ENCODE assay signal across 28 cellular contexts in the genomic region with DNA sequence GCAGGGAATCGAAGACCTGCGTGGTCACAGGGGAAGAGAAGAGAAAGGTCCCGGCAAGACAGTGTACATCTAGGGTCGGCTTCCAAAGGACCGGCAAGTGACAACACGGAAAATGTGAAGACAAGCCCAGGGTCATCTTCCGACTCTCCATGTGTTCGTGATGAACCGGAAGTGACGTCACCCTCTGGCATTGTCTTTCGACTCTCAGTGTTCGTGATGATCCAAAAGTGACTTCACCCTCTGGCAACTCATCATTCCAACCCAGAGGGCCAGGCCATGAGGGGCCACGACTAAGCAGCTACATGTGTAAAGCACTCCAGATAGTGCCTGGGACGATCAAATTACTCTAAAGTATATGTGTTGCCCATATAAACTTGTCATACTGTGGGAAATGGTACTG.
A peak's percentile ranks its signal among the peaks of the same experiment; 100 is the strongest.
DNase-seq lines count a peak whose midpoint lies in the region; FAIRE-seq lines count a peak whose summit lies in the region.
"Had no signal": no experiment of that assay in that cellular context is flagged by ENCODE, and none has a peak within 500 bp of the region (broad histone marks: within the 10 kb centered on the region; RNA-seq: fewer than 3 reads in every experiment).

No MANE protein-coding gene starts in this region.

- no peak overlapping the region for H3K27ac ChIP-seq in effector memory CD4-positive, alpha-beta T cell (ENCODE audit: insufficient read depth, low read length, poor library complexity, severe bottlenecking)
- no peak overlapping the region for H3K27ac ChIP-seq in neuronal stem cell (replicated peaks; ENCODE audit: low read length)
- H3K27ac ChIP-seq: adrenal gland, breast epithelium, esophagus squamous epithelium, neutrophil, SK-N-MC, suprapubic skin had no signal

- H3K9ac ChIP-seq in neuronal stem cell (ENCODE audit: low read depth, low read length, poor library complexity) = no peak overlapping the region

- no peaks in the 10 kb centered on the region for H3K4me1 ChIP-seq in effector memory CD4-positive, alpha-beta T cell (ENCODE audit: control insufficient read depth, insufficient read depth, low read length, poor library complexity, severe bottlenecking)
- H3K4me1 ChIP-seq in neuronal stem cell (ENCODE audit: control insufficient read depth in 2 of 2, insufficient read depth in 1 of 2, low read depth in 1 of 2, low read length in 2 of 2) = no peaks in the 10 kb centered on the region
- H3K4me1 ChIP-seq: adrenal gland, breast epithelium had no signal

- no peaks in the 10 kb centered on the region for H3K36me3 ChIP-seq in effector memory CD4-positive, alpha-beta T cell (ENCODE audit: control insufficient read depth, insufficient read depth, low read length)
- H3K36me3 ChIP-seq in neuronal stem cell (replicated peaks in 1 of 2; ENCODE audit: control insufficient read depth in 2 of 2, insufficient read depth in 2 of 2, low read length in 2 of 2) = no peaks in the 10 kb centered on the region
- H3K36me3 ChIP-seq: adrenal gland, breast epithelium, esophagus squamous epithelium, neutrophil, suprapubic skin had no signal

- no peak overlapping the region for H4K8ac ChIP-seq in neuronal stem cell (ENCODE audit: low read depth, low read length)

- WGBS in neuronal stem cell (ENCODE audit: extremely low coverage in 2 of 2, insufficient read length in 2 of 2, insufficient replicate concordance in 1 of 2), 2 donors = no CpG with 5 or more reads among the region's 14 CpGs

- no peak overlapping the region for H3K18ac ChIP-seq in neuronal stem cell (ENCODE audit: low read length)

- no peak overlapping the region for H2BK15ac ChIP-seq in neuronal stem cell (ENCODE audit: low read length)

- no peak overlapping the region for H3K4me2 ChIP-seq in neuronal stem cell (ENCODE audit: insufficient read depth, low read length, poor library complexity, severe bottlenecking)

- no peak overlapping the region for H2BK120ac ChIP-seq in neuronal stem cell (ENCODE audit: low read depth, low read length)

- H4K91ac ChIP-seq in neuronal stem cell (ENCODE audit: low read depth, low read length, poor library complexity) = no peak overlapping the region

- H3K4me3 ChIP-seq in effector memory CD4-positive, alpha-beta T cell (ENCODE audit: insufficient read depth, low read depth, low read length, poor library complexity, severe bottlenecking) = no peak overlapping the region
- H3K4me3 ChIP-seq in neuronal stem cell (ENCODE audit: low read length in 2 of 2) = no peak overlapping the region
- H3K4me3 ChIP-seq: adrenal gland, breast epithelium, esophagus squamous epithelium, SK-N-MC, suprapubic skin had no signal

- H3K9me3 ChIP-seq in effector memory CD4-positive, alpha-beta T cell (ENCODE audit: control insufficient read depth, low read length) = no peaks in the 10 kb centered on the region
- H3K9me3 ChIP-seq in neuronal stem cell (replicated peaks in 1 of 2; ENCODE audit: control insufficient read depth in 2 of 2, insufficient read depth in 1 of 2, low read depth in 1 of 2, low read length in 2 of 2) = no peaks in the 10 kb centered on the region
- H3K9me3 ChIP-seq: adrenal gland, breast epithelium, esophagus squamous epithelium, neutrophil, suprapubic skin had no signal

- no peak overlapping the region for H3K14ac ChIP-seq in neuronal stem cell (ENCODE audit: low read length)

- no peaks in the 10 kb centered on the region for H3K79me1 ChIP-seq in neuronal stem cell (ENCODE audit: low read depth, low read length)

- no peaks in the 10 kb centered on the region for H3K27me3 ChIP-seq in effector memory CD4-positive, alpha-beta T cell (replicated peaks; ENCODE audit: control insufficient read depth, insufficient read depth, low read length, poor library complexity, severe bottlenecking)
- no peaks in the 10 kb centered on the region for H3K27me3 ChIP-seq in neuronal stem cell (ENCODE audit: control insufficient read depth in 3 of 3, insufficient read depth in 3 of 3, low read depth in 1 of 3, low read length in 3 of 3)
- H3K27me3 ChIP-seq: adrenal gland, breast epithelium, esophagus squamous epithelium, neutrophil, suprapubic skin had no signal

- H2BK12ac ChIP-seq in neuronal stem cell (ENCODE audit: low read length) = no peak overlapping the region

- H2AK5ac ChIP-seq in neuronal stem cell (ENCODE audit: low read depth, low read length) = no peak overlapping the region

- DNase-seq in ELR (ENCODE audit: low read depth) = peak; percentile 47
- DNase-seq in RKO (ENCODE audit: low spot score) = peak; percentile 9
- peak; percentile 20 for DNase-seq in globus pallidus (ENCODE audit: low spot score)
- no peak for DNase-seq in urothelium cell line (ENCODE audit: low spot score)
- DNase-seq in effector memory CD4-positive, alpha-beta T cell = no peak
- DNase-seq in neuronal stem cell (ENCODE audit: low spot score) = no peak
- no peak for DNase-seq in central memory CD4-positive, alpha-beta T cell
- DNase-seq: activated CD4-positive, alpha-beta T cell treated with anti-CD3 and anti-CD28 coated beads for 4 hours; activated CD8-positive, alpha-beta memory T cell treated with anti-CD3 and anti-CD28 coated beads for 24 hours; activated T-cell treated with anti-CD3 and anti-CD28 coated beads, Interleukin-2, amount 50 U/mL, for 1 hour; adrenal gland; CD8-positive, alpha-beta memory T cell; cortex of kidney; DMS153; esophagus squamous epithelium; GF-D8; GOT3; kidney glomerular epithelial cell; mammary epithelial cell; MV-4-11; NCI-H146; NCI-H524; RPMI8226; T-helper 17 cell had no signal

- H3K23ac ChIP-seq in neuronal stem cell (ENCODE audit: low read depth, low read length, poor library complexity) = no peak overlapping the region

- no peak overlapping the region for H3K4ac ChIP-seq in neuronal stem cell (ENCODE audit: low read length)

- FAIRE-seq in urothelium cell line (lab: Jason Lieb, UNC) = peak; percentile 30

- H2BK5ac ChIP-seq in neuronal stem cell (ENCODE audit: low read length) = no peak overlapping the region

- no peak overlapping the region for H2AFZ ChIP-seq in neuronal stem cell (ENCODE audit: low read length)

Comparison
In these comparisons a context has a peak if more than half of its experiments do, and no peak if none do; other contexts are left out.
1. DNase-seq: peak in ELR (single experiment), RKO (single experiment) and globus pallidus (single experiment); none in urothelium cell line (single experiment), effector memory CD4-positive, alpha-beta T cell (0 of 3), neuronal stem cell (single experiment) and central memory CD4-positive, alpha-beta T cell (single experiment).